In the genomic region with DNA sequence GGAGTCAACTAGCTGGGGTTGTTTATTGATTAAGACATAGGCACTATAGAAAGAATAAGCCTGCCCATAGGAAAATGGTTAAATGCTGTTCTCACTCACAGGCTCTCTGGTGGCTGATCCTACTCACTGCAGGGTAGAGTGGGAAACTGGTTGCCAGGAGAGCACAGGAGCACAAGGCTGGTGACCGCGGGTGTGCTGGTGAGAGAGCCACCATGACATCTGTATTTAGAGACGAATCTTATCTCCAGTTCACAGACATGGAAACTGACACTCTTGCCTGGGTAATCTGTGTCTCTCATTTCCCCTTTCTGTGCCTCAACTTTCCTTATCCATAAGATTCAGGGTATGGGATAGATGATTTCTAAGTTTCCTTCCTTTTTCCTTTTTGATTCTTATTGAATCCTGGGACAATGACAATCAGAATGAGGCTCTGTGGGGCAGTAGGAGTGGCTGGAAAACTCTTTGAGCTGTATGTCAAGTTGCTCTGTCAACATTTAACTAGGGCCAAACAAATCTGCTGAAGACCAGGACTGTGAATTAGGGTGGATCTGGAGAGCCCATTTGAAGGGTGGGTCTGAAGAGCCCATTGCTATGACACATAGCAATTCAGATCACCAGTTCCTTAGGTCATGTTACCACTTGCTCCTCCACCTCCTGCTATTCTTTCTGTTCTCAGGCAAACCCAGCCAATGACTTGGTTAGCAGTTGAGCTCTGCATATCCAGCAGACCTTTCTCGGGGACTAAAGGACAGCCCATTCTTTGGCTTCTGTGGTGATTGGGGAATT, we compare ENCODE assay signal across 1 cellular context.
TF ChIP-seq lines count a peak whose summit lies in the region.

No MANE protein-coding gene starts in this region.

TF ChIP-seq in IMR-90, 13 proteins besides CTCF, POLR2A, EP300 and RAD21 (continued from another document):
- TF ChIP-seq ELK1 (IDR thresholded peaks at IDR 0.05; ENCODE audit: borderline replicate concordance, low read depth, low read length) (no peak), MAFK (IDR thresholded peaks at IDR 0.05; ENCODE audit: low read depth, low read length) (no peak), FOS (IDR thresholded peaks at IDR 0.05; ENCODE audit: low read depth, low read length) (no peak)
